In genomic region chr2:237874585-237875161, GRCh38 we compare ENCODE assay signal across 13 cellular contexts. TPM values are rescaled to one million over a fixed set of nuclear protein-coding genes. Genes with fewer than 3 reads are reported as not detected.
A peak's percentile ranks its signal among the peaks of the same experiment; 100 is the strongest.
DNase-seq lines count a peak whose midpoint lies in the region; ATAC-seq and TF ChIP-seq lines count a peak whose summit lies in the region.
"Had no signal": no experiment of that assay in that cellular context is flagged by ENCODE, and none has a peak within 500 bp of the region (broad histone marks: within the 10 kb centered on the region; RNA-seq: fewer than 3 reads in every experiment).

No MANE protein-coding gene starts in this region.

- H3K4me3 ChIP-seq in HCT116 (replicated peaks in 1 of 2; ENCODE audit: low read depth in 1 of 2, low read length in 2 of 2) (peak overlapping the region in 1 of 2 experiments; percentile 11; a peak in 1 of 4 replicates), endodermal cell (ENCODE audit: low read length) (no peak overlapping the region)
- H3K4me3 ChIP-seq: body of pancreas, heart right ventricle had no signal

- no peaks in the 10 kb centered on the region for H4K20me1 ChIP-seq in HCT116 (ENCODE audit: insufficient read depth)

- H3K4me1 ChIP-seq in HCT116 (ENCODE audit: control insufficient read depth in 1 of 2, insufficient read depth in 2 of 2, low read length in 2 of 2) = peaks cover 12 to 27% of the 10 kb centered on the region in 2 experiments
- H3K4me1 ChIP-seq in endodermal cell (ENCODE audit: control insufficient read depth, insufficient read depth, low read length) = no peaks in the 10 kb centered on the region

- H3K27me3 ChIP-seq in HCT116 (ENCODE audit: insufficient read depth, low read length) (no peaks in the 10 kb centered on the region), endodermal cell (ENCODE audit: control insufficient read depth, insufficient read depth, low read length, poor library complexity, severe bottlenecking) (no peaks in the 10 kb centered on the region)
- H3K27me3 ChIP-seq: body of pancreas, heart right ventricle had no signal

- H3K36me3 ChIP-seq in HCT116 (ENCODE audit: control insufficient read depth in 1 of 2, insufficient read depth in 2 of 2, low read length in 2 of 2) = no peaks in the 10 kb centered on the region
- no peaks in the 10 kb centered on the region for H3K36me3 ChIP-seq in endodermal cell (ENCODE audit: control insufficient read depth, insufficient read depth, low read length)
- H3K36me3 ChIP-seq: heart right ventricle had no signal

- CTCF ChIA-PET in HCT116 (lab: Charles Lee) = no interaction called here

- peak; percentile 62 for ATAC-seq in HCT116
- ATAC-seq: body of pancreas, heart right ventricle had no signal

- no peaks in the 10 kb centered on the region for H3K9me3 Mint-ChIP-seq in endodermal cell

- POLR2A ChIA-PET in HCT116 (lab: Charles Lee) = no interaction called here

- 0 out of 2 replicates have a peak, but pooled peaks cover 5% of the 10 kb centered on the region for H3K79me2 ChIP-seq in HCT116 (ENCODE audit: insufficient read depth, low read length)

- TF ChIP-seq CTCF in HCT116 (IDR thresholded peaks at IDR 0.05 in 2 of 3, conservative IDR thresholded peaks at IDR 0.05 in 1 of 3; ENCODE audit: borderline replicate concordance in 1 of 3, insufficient read depth in 1 of 3, low read depth in 2 of 3, low read length in 2 of 3) = no peak
- TF ChIP-seq CTCF in endodermal cell (conservative IDR thresholded peaks at IDR 0.05) = no peak

- H3K9me2 ChIP-seq in HCT116 (ENCODE audit: insufficient read depth) = no peaks in the 10 kb centered on the region

- H2AFZ ChIP-seq in HCT116 (ENCODE audit: low read depth, low read length, poor library complexity, severe bottlenecking) = no peak overlapping the region

- no peak overlapping the region for H3K4me3 Mint-ChIP-seq in endodermal cell

- DNase-seq in HCT116 (ENCODE audit: low read depth, low spot score) = no peak
- DNase-seq in amniotic stem cell (lab: John Stamatoyannopoulos, UW) = peak; percentile 86
- DNase-seq in iPS-NIHi11 (ENCODE audit: low spot score) = peak; percentile 33
- DNase-seq in stromal cell of bone marrow (ENCODE audit: low read depth) = peak; percentile 56
- DNase-seq in globus pallidus (ENCODE audit: low spot score) = no peak
- DNase-seq in activated T-cell treated with anti-CD3 and anti-CD28 coated beads for 4 hours = no peak
- no peak for DNase-seq in COR-L47 (lab: John Stamatoyannopoulos, UW)
- DNase-seq in endodermal cell = no peak
- DNase-seq: activated CD8-positive, alpha-beta memory T cell treated with anti-CD3 and anti-CD28 coated beads for 24 hours; body of pancreas; heart right ventricle; NCI-H2029 treated with DMSO at 0.1 percent for 48 hours; SIG-M5 had no signal

- peak overlapping the region; percentile 66 for H3K4me2 ChIP-seq in HCT116 (ENCODE audit: low read length)

- BruUV-seq in HCT116 (replicated peaks; lab: Mats Ljungman, UMichigan) = no TSS peak

- RAD21 ChIA-PET in HCT116 (lab: Charles Lee; ENCODE audit: low non-redundant PET in 1 of 2, low total read pairs in 2 of 2, uncharacterized antibody in 2 of 2, unreplicated experiment in 2 of 2) = no interaction called here

- H3K27ac Mint-ChIP-seq in endodermal cell = no peak overlapping the region

- H3K4me1 Mint-ChIP-seq in endodermal cell = no peaks in the 10 kb centered on the region

- WGBS in endodermal cell (ENCODE audit: insufficient coverage in 1 of 2, insufficient read length in 1 of 2), 2 experiments = 86 to 90% methylated on average over 6 to 7 of the region's 7 CpGs

- no peaks in the 10 kb centered on the region for H3K27me3 Mint-ChIP-seq in endodermal cell (ENCODE audit: insufficient read depth)

- TF ChIP-seq RAD21 in HCT116 (IDR thresholded peaks at IDR 0.05; ENCODE audit: low read depth) = no peak

- peak overlapping the region; percentile 53 for H3K27ac ChIP-seq in HCT116 (ENCODE audit: low read depth, low read length)
- no peak overlapping the region for H3K27ac ChIP-seq in endodermal cell (ENCODE audit: low read depth, low read length)

- H3K9me3 ChIP-seq in HCT116 (ENCODE audit: control insufficient read depth in 1 of 2, insufficient read depth in 1 of 2, low read depth in 1 of 2, low read length in 2 of 2) (no peaks in the 10 kb centered on the region), endodermal cell (ENCODE audit: control insufficient read depth, low read length) (no peaks in the 10 kb centered on the region)
- H3K9me3 ChIP-seq: body of pancreas, heart right ventricle had no signal

- H3K9ac ChIP-seq in HCT116 (ENCODE audit: low read length) = peak overlapping the region; percentile 40
- H3K9ac ChIP-seq in endodermal cell (ENCODE audit: extremely low read depth, low read length, poor library complexity, severe bottlenecking) = no peak overlapping the region

- intact Hi-C loops in HCT116 (cut with micrococcal nuclease) = no loop called here

- no peak for TF ChIP-seq POLR2A in HCT116 (IDR thresholded peaks at IDR 0.05; ENCODE audit: borderline replicate concordance, extremely low read depth, insufficient read depth, insufficient read length)

- H3K36me3 Mint-ChIP-seq in endodermal cell (ENCODE audit: low read depth) = no peaks in the 10 kb centered on the region

TF ChIP-seq in HCT116, 20 proteins besides CTCF, POLR2A, EP300 and RAD21:
- TF ChIP-seq TCF7L2 (IDR thresholded peaks at IDR 0.05; ENCODE audit: borderline replicate concordance, extremely low read depth, insufficient read depth, insufficient read length) (no peak), ELF1 (IDR thresholded peaks at IDR 0.05; ENCODE audit: borderline replicate concordance, low read depth) (no peak), SIN3A (IDR thresholded peaks at IDR 0.05; ENCODE audit: low read depth) (no peak), CBX3 (IDR thresholded peaks at IDR 0.05; ENCODE audit: low read depth) (no peak), SRF (IDR thresholded peaks at IDR 0.05; ENCODE audit: low read depth) (no peak), FOSL1 (IDR thresholded peaks at IDR 0.05; ENCODE audit: low read depth) (no peak), ZBTB33 (IDR thresholded peaks at IDR 0.05; ENCODE audit: extremely low read depth, insufficient replicate concordance, low read length) (no peak), JUND (IDR thresholded peaks at IDR 0.05) (no peak)

RNA-seq across cellular contexts. Expression of gene RAMP1, which starts 15.2 kb away (rescaled TPM):
- 23.4 TPM for total RNA-seq in HCT116 (2021; ENCODE audit: unreplicated experiment)
- polyA plus RNA-seq in HCT116 (2012) = 41.1 and 42.2 TPM in 2 replicates
- 1 to 10 TPM in 1 of 2 donors, under 1 TPM in 1; 0.40 to 1.6 TPM for total RNA-seq in endodermal cell
- polyA plus RNA-seq in endodermal cell (2013, experiment 1 of 2) = 1.2 TPM
- polyA plus RNA-seq in endodermal cell (2013, experiment 2 of 2) = 0.83 TPM

Comparison
In these comparisons a context has a peak if more than half of its experiments do, and no peak if none do; other contexts are left out.
1. DNase-seq: peak in amniotic stem cell (single experiment), iPS-NIHi11 (single experiment) and stromal cell of bone marrow (single experiment); none in HCT116 (single experiment), globus pallidus (single experiment), activated T-cell treated with anti-CD3 and anti-CD28 coated beads for 4 hours (single experiment), COR-L47 (single experiment) and endodermal cell (single experiment).